Comparison of ENCODE assay signal across 7 cellular contexts in the genomic region with DNA sequence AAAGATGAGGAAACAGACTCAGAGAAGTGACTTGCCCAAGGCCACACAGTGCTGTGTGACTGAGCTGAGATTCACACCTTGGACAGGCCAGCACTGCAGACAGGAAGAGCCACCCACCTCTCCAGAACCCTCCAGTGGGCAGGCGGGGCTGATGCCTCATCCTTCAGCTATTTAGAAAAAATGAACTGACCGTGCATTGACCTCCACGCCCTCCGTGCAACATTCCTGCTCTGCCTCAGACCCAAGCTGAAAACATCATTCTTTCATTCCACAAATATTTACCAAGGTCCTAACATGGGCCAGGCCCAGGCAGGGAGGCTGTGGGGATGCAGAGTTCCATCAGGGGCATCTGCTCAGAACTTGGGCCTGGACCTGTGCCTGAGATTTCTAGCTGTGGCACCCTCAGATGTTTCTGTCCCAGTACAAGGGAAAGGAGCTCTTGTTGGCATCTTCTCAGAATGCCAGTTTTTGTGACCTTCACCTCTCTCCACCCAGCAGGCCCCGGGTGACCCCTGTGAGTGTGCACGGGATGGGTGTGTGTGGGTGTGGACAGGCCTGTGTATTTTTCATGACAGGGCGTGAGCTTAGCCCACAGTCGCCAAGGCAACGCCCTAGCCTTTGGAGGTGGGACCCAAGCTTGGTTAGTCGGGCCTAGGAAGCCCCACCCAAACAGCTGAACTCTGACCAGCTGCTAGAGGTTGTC. TPM values are rescaled to one million over a fixed set of nuclear protein-coding genes. Genes with fewer than 3 reads are reported as not detected.
DNase-seq lines count a peak whose midpoint lies in the region; ATAC-seq and TF ChIP-seq lines count a peak whose summit lies in the region.

No MANE protein-coding gene starts in this region.

- peaks cover 88% of the 10 kb centered on the region for H3K4me1 Mint-ChIP-seq in activated CD8-positive, alpha-beta T cell treated with anti-CD3 and anti-CD28 coated beads for 36 hours (ENCODE audit: low read depth)

- H3K4me3 ChIP-seq in HFF-Myc (replicated peaks; ENCODE audit: low read depth, low read length): no peak overlapping the region

- ATAC-seq in activated CD8-positive, alpha-beta T cell treated with anti-CD3 and anti-CD28 coated beads for 36 hours: peak; percentile 6
- ATAC-seq in GM19455 (IDR thresholded peaks at IDR 0.05; ENCODE audit: unreplicated experiment) (no peak), GM19452 (IDR thresholded peaks at IDR 0.05; ENCODE audit: unreplicated experiment) (no peak)

- CTCF ChIA-PET in activated CD8-positive, alpha-beta T cell treated with anti-CD3 and anti-CD28 coated beads for 36 hours (lab: Charles Lee): interaction anchor here (0.9 to 10.5 kb wide), 7 partner anchors 10 to 129 kb away, joined by 3 to 108 read pairs (median 11); no protein-coding TSS in a partner anchor

- peak; percentile 87 for DNase-seq in HFF-Myc (ENCODE audit: extremely low read depth, low read depth)
- peak; percentile 72 for DNase-seq in activated CD8-positive, alpha-beta T cell treated with anti-CD3 and anti-CD28 coated beads for 36 hours
- DNase-seq in fibroblast of the conjunctiva (ENCODE audit: low read depth): peak; percentile 91
- DNase-seq in posterior vena cava (ENCODE audit: low spot score): peak; percentile 94
- no peak for DNase-seq in retina

- no peak for TF ChIP-seq CTCF in HFF-Myc (IDR thresholded peaks at IDR 0.05; ENCODE audit: low read depth, low read length, missing control alignments)
- no peak for TF ChIP-seq CTCF in activated CD8-positive, alpha-beta T cell treated with anti-CD3 and anti-CD28 coated beads for 36 hours (IDR thresholded peaks at IDR 0.05)

- no peaks in the 10 kb centered on the region for H3K9me3 Mint-ChIP-seq in activated CD8-positive, alpha-beta T cell treated with anti-CD3 and anti-CD28 coated beads for 36 hours

- H3K27me3 Mint-ChIP-seq in activated CD8-positive, alpha-beta T cell treated with anti-CD3 and anti-CD28 coated beads for 36 hours: no peaks in the 10 kb centered on the region

- H3K27ac Mint-ChIP-seq in activated CD8-positive, alpha-beta T cell treated with anti-CD3 and anti-CD28 coated beads for 36 hours: peak overlapping the region; percentile 95

- intact Hi-C loops in activated CD8-positive, alpha-beta T cell treated with anti-CD3 and anti-CD28 coated beads for 36 hours (cut with micrococcal nuclease): no loop called here
- intact Hi-C loops in posterior vena cava (cut with DNase I): no loop called here

- peak overlapping the region; percentile 32 for H3K4me3 Mint-ChIP-seq in activated CD8-positive, alpha-beta T cell treated with anti-CD3 and anti-CD28 coated beads for 36 hours

- POLR2A ChIA-PET in activated CD8-positive, alpha-beta T cell treated with anti-CD3 and anti-CD28 coated beads for 36 hours (lab: Charles Lee): interaction anchor here (0.9 to 9.2 kb wide), 9 partner anchors 10 to 54 kb away, joined by 3 to 116 read pairs (median 6); no protein-coding TSS in a partner anchor

- peaks cover 52% of the 10 kb centered on the region for H3K36me3 Mint-ChIP-seq in activated CD8-positive, alpha-beta T cell treated with anti-CD3 and anti-CD28 coated beads for 36 hours (ENCODE audit: low read depth)

RNA-seq across cellular contexts. Expression of a gene that starts 6.5 kb away (rescaled TPM):
- 10 to 100 TPM; 59.6 to 61.0 TPM for total RNA-seq in activated CD8-positive, alpha-beta T cell treated with anti-CD3 and anti-CD28 coated beads for 36 hours
- 100 to 1,000 TPM; 126 to 135 TPM for total RNA-seq in posterior vena cava

RNA-seq across cellular contexts. Expression of a gene that starts 47.3 kb away (rescaled TPM):
- under 1 TPM; 0.16 to 0.27 TPM for total RNA-seq in activated CD8-positive, alpha-beta T cell treated with anti-CD3 and anti-CD28 coated beads for 36 hours
- total RNA-seq in posterior vena cava: under 1 TPM; 0.23 to 0.24 TPM
